11 cellular contexts compared by ENCODE assay signal in genomic region chr14:71141701-71142374, GRCh38.
DNase-seq lines count a peak whose midpoint lies in the region; ATAC-seq, FAIRE-seq and TF ChIP-seq lines count a peak whose summit lies in the region.
"Had no signal": no experiment of that assay in that cellular context is flagged by ENCODE, and none has a peak within 500 bp of the region (broad histone marks: within the 10 kb centered on the region; RNA-seq: fewer than 3 reads in every experiment).

No MANE protein-coding gene starts in this region.

- no peak overlapping the region for H3K4me2 ChIP-seq in HepG2 (ENCODE audit: low read depth, low read length)

- H3K4me1 Mint-ChIP-seq in activated CD4-positive, alpha-beta memory T cell treated with anti-CD3 and anti-CD28 coated beads for 36 hours (ENCODE audit: low read depth), result peaks cover 29% of the 10 kb centered on the region

- TF ChIP-seq CTCF in HepG2 (CRISPR knock-in tag; IDR thresholded peaks at IDR 0.05), result no peak
- TF ChIP-seq CTCF in right lobe of liver (IDR thresholded peaks at IDR 0.05), result no peak
- TF ChIP-seq CTCF in foreskin keratinocyte (conservative IDR thresholded peaks at IDR 0.05), result no peak

- in situ Hi-C loops in HepG2 (cut with HindIII; ENCODE audit: extremely low pct_ligation_motif_present, low pct_unique_long_range_greater_than_20kb) (no loop called here), ACHN (cut with HindIII; ENCODE audit: low pct_ligation_motif_present, low pct_unique_long_range_greater_than_20kb, low sequenced_read_pairs) (no loop called here)

- BruUV-seq in HepG2 (replicated peaks; lab: Mats Ljungman, UMichigan), result no TSS peak

- H3K27me3 ChIP-seq in HepG2 (ENCODE audit: control insufficient read depth in 1 of 2, insufficient read depth in 2 of 2, low read length in 2 of 2) (no peaks in the 10 kb centered on the region), right lobe of liver (no peaks in the 10 kb centered on the region), foreskin keratinocyte (no peaks in the 10 kb centered on the region)
- H3K27me3 ChIP-seq: gastroesophageal sphincter had no signal

- WGBS in HepG2 (ENCODE audit: low lambda C conversion rate), result 60% methylated on average over 4 of the region's 4 CpGs
- 89% methylated on average over 4 of the region's 4 CpGs for WGBS in right lobe of liver (ENCODE audit: insufficient coverage, low coverage, low lambda C conversion rate, missing lambda C conversion rate)

- intact Hi-C loops in HepG2 (cut with micrococcal nuclease; ENCODE audit: unreplicated experiment), result loop anchor here (5.0 kb wide), 1 partner anchor 180 kb away; the partner anchor contains the start of gene SIPA1L1
- intact Hi-C loops in right lobe of liver (cut with DNase I), result no loop called here
- intact Hi-C loops in activated CD4-positive, alpha-beta memory T cell treated with anti-CD3 and anti-CD28 coated beads for 36 hours (cut with micrococcal nuclease), result loop anchor here (1.0 to 2.0 kb wide), 4 partner anchors 179 to 451 kb away; partner anchors contain the start of gene SIPA1L1

- no peak for TF ChIP-seq POLR2A in HepG2 (IDR thresholded peaks at IDR 0.05; ENCODE audit: insufficient read depth in 1 of 2, low read depth in 2 of 2, low read length in 2 of 2)
- TF ChIP-seq POLR2A in right lobe of liver (IDR thresholded peaks at IDR 0.05), result no peak

- H3K27ac Mint-ChIP-seq in activated CD4-positive, alpha-beta memory T cell treated with anti-CD3 and anti-CD28 coated beads for 36 hours, result peak overlapping the region; percentile 71

- no peak overlapping the region for H3K27ac ChIP-seq in HepG2 (ENCODE audit: extremely low read length, insufficient read depth, low read length)
- H3K27ac ChIP-seq in right lobe of liver, result no peak overlapping the region
- H3K27ac ChIP-seq in foreskin keratinocyte, result peak overlapping the region; percentile 76
- H3K27ac ChIP-seq: gastroesophageal sphincter had no signal

- no peaks in the 10 kb centered on the region for H3K9me3 Mint-ChIP-seq in activated CD4-positive, alpha-beta memory T cell treated with anti-CD3 and anti-CD28 coated beads for 36 hours

- H3K36me3 ChIP-seq in HepG2 (replicated peaks in 1 of 2; ENCODE audit: control insufficient read depth in 1 of 2, insufficient read depth in 2 of 2, low read length in 2 of 2), result no peaks in the 10 kb centered on the region
- no peaks in the 10 kb centered on the region for H3K36me3 ChIP-seq in right lobe of liver
- H3K36me3 ChIP-seq: gastroesophageal sphincter had no signal

- no peak for FAIRE-seq in HepG2 (lab: Jason Lieb, UNC)

- H3K4me3 ChIP-seq in HepG2 (replicated peaks in 1 of 3; ENCODE audit: insufficient read depth in 1 of 3, low read depth in 2 of 3, low read length in 3 of 3), result no peak overlapping the region
- no peak overlapping the region for H3K4me3 ChIP-seq in right lobe of liver
- H3K4me3 ChIP-seq: gastroesophageal sphincter had no signal

- POLR2A ChIA-PET in HepG2 (lab: Yijun Ruan, JAX), result no interaction called here
- POLR2A ChIA-PET in activated CD4-positive, alpha-beta memory T cell treated with anti-CD3 and anti-CD28 coated beads for 36 hours (lab: Charles Lee), result interaction anchor here (0.6 to 1.5 kb wide), 7 partner anchors 27 to 614 kb away, joined by 3 to 14 read pairs (median 7); no protein-coding TSS in a partner anchor

- no peaks in the 10 kb centered on the region for H3K27me3 Mint-ChIP-seq in activated CD4-positive, alpha-beta memory T cell treated with anti-CD3 and anti-CD28 coated beads for 36 hours

- H3K4me3 Mint-ChIP-seq in activated CD4-positive, alpha-beta memory T cell treated with anti-CD3 and anti-CD28 coated beads for 36 hours, result no peak overlapping the region

- H2AFZ ChIP-seq in HepG2 (ENCODE audit: low read length), result no peak overlapping the region

- DNase-seq in HepG2 (ENCODE audit: low spot score) (no peak), right lobe of liver (no peak), foreskin keratinocyte (no peak), ACHN (no peak), NK-92 (lab: John Stamatoyannopoulos, UW; ENCODE audit: unreplicated experiment) (no peak)
- no peak for DNase-seq in activated CD4-positive, alpha-beta memory T cell treated with anti-CD3 and anti-CD28 coated beads for 36 hours
- no peak for DNase-seq in stimulated activated CD4-positive, alpha-beta T cell treated with anti-CD3 and anti-CD28 coated beads, Interleukin-4, amount 100 ng/mL, for 4 hours
- DNase-seq: NCI-H774, retina had no signal

- no peaks in the 10 kb centered on the region for H4K20me1 ChIP-seq in HepG2 (ENCODE audit: insufficient read depth, low read length)

- H3K9me3 ChIP-seq in HepG2 (ENCODE audit: low read length), result no peaks in the 10 kb centered on the region
- no peaks in the 10 kb centered on the region for H3K9me3 ChIP-seq in right lobe of liver
- H3K9me3 ChIP-seq: gastroesophageal sphincter had no signal

- ATAC-seq in HepG2, result no peak
- ATAC-seq in right lobe of liver, result no peak
- ATAC-seq in foreskin keratinocyte, result no peak
- no peak for ATAC-seq in GM19455 (IDR thresholded peaks at IDR 0.05; ENCODE audit: unreplicated experiment)
- ATAC-seq: gastroesophageal sphincter had no signal

- TF ChIP-seq EP300 in HepG2 (IDR thresholded peaks at IDR 0.05; ENCODE audit: low read depth in 2 of 2, low read length in 2 of 2) (no peak), HepG2 (CRISPR knock-in tag; IDR thresholded peaks at IDR 0.05; ENCODE audit: borderline replicate concordance) (no peak)

- H3K79me2 ChIP-seq in HepG2 (ENCODE audit: insufficient read depth, low read length), result no peaks in the 10 kb centered on the region

- H3K4me1 ChIP-seq in HepG2 (ENCODE audit: insufficient read depth, low read length) (peaks cover 63% of the 10 kb centered on the region), right lobe of liver (peaks cover 0 to 4% (median 0%) of the 10 kb centered on the region in 4 donors), foreskin keratinocyte (peaks cover 21% of the 10 kb centered on the region)

- no peak for TF ChIP-seq RAD21 in HepG2 (CRISPR knock-in tag; IDR thresholded peaks at IDR 0.05)

- no peak overlapping the region for H3K9ac ChIP-seq in HepG2 (ENCODE audit: insufficient read depth, low read depth, low read length)

- CTCF ChIA-PET in HepG2 (lab: Yijun Ruan, JAX; ENCODE audit: low intra/inter-chr PET ratio, low total read pairs), result interaction anchor here (1.2 kb wide), 1 partner anchor 611 kb away, joined by 3 read pairs; no protein-coding TSS in a partner anchor
- CTCF ChIA-PET in activated CD4-positive, alpha-beta memory T cell treated with anti-CD3 and anti-CD28 coated beads for 36 hours (lab: Charles Lee), result interaction anchor here (0.6 to 9.2 kb wide), 18 partner anchors 24 to 714 kb away, joined by 3 to 132 read pairs (median 4); no protein-coding TSS in a partner anchor

- H3K36me3 Mint-ChIP-seq in activated CD4-positive, alpha-beta memory T cell treated with anti-CD3 and anti-CD28 coated beads for 36 hours, result no peaks in the 10 kb centered on the region

TF ChIP-seq in HepG2, 621 proteins besides CTCF, POLR2A, EP300 and RAD21:
- no peak for TF ChIP-seq ZNF674 (CRISPR knock-in tag; IDR thresholded peaks at IDR 0.05; ENCODE audit: low read depth)
- TF ChIP-seq MAFK (conservative IDR thresholded peaks at IDR 0.05 in 1 of 2, IDR thresholded peaks at IDR 0.05 in 1 of 2; ENCODE audit: low read length in 2 of 2), result no peak
- TF ChIP-seq ZNF629 (CRISPR knock-in tag; conservative IDR thresholded peaks at IDR 0.05), result 0 out of 2 replicates have a peak, but pooled peaks have one; percentile 8
- TF ChIP-seq SIX1 (CRISPR knock-in tag; IDR thresholded peaks at IDR 0.05; ENCODE audit: borderline replicate concordance), result no peak
- no peak for TF ChIP-seq ZNF563 (CRISPR knock-in tag; IDR thresholded peaks at IDR 0.05)
- no peak for TF ChIP-seq ZNF878 (CRISPR knock-in tag; IDR thresholded peaks at IDR 0.05)

Comparison
In these comparisons a context has a peak if more than half of its experiments do, and no peak if none do; other contexts are left out.
1. intact Hi-C loops: an anchor here in HepG2 (5.0 kb wide) and activated CD4-positive, alpha-beta memory T cell treated with anti-CD3 and anti-CD28 coated beads for 36 hours (1.0 to 2.0 kb wide); none called in right lobe of liver.